Comparison of ENCODE assay signal across 1 cellular context in genomic region chr3:149933858-149934257, GRCh38.
TF ChIP-seq lines count a peak whose summit lies in the region.

No MANE protein-coding gene starts in this region.

TF ChIP-seq in GM12878, 131 proteins besides CTCF, POLR2A, EP300 and RAD21:
- no peak for TF ChIP-seq RELA (IDR thresholded peaks at IDR 0.05; ENCODE audit: borderline replicate concordance, partially characterized antibody)
- TF ChIP-seq, protein P1, sequence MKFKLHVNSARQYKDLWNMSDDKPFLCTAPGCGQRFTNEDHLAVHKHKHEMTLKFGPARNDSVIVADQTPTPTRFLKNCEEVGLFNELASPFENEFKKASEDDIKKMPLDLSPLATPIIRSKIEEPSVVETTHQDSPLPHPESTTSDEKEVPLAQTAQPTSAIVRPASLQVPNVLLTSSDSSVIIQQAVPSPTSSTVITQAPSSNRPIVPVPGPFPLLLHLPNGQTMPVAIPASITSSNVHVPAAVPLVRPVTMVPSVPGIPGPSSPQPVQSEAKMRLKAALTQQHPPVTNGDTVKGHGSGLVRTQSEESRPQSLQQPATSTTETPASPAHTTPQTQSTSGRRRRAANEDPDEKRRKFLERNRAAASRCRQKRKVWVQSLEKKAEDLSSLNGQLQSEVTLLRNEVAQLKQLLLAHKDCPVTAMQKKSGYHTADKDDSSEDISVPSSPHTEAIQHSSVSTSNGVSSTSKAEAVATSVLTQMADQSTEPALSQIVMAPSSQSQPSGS (IDR thresholded peaks at IDR 0.05; ENCODE audit: low read length): no peak
- TF ChIP-seq CBFB (IDR thresholded peaks at IDR 0.05; ENCODE audit: low read depth): no peak
- TF ChIP-seq KDM1A (IDR thresholded peaks at IDR 0.05; ENCODE audit: borderline replicate concordance): no peak
- TF ChIP-seq TCF3 (IDR thresholded peaks at IDR 0.05; ENCODE audit: borderline replicate concordance, insufficient read depth, low read depth, low read length): no peak
- no peak for TF ChIP-seq TARDBP (IDR thresholded peaks at IDR 0.05; ENCODE audit: borderline replicate concordance)
- TF ChIP-seq WRNIP1 (IDR thresholded peaks at IDR 0.05; ENCODE audit: borderline replicate concordance, low read depth, low read length): no peak
- TF ChIP-seq, protein P2, sequence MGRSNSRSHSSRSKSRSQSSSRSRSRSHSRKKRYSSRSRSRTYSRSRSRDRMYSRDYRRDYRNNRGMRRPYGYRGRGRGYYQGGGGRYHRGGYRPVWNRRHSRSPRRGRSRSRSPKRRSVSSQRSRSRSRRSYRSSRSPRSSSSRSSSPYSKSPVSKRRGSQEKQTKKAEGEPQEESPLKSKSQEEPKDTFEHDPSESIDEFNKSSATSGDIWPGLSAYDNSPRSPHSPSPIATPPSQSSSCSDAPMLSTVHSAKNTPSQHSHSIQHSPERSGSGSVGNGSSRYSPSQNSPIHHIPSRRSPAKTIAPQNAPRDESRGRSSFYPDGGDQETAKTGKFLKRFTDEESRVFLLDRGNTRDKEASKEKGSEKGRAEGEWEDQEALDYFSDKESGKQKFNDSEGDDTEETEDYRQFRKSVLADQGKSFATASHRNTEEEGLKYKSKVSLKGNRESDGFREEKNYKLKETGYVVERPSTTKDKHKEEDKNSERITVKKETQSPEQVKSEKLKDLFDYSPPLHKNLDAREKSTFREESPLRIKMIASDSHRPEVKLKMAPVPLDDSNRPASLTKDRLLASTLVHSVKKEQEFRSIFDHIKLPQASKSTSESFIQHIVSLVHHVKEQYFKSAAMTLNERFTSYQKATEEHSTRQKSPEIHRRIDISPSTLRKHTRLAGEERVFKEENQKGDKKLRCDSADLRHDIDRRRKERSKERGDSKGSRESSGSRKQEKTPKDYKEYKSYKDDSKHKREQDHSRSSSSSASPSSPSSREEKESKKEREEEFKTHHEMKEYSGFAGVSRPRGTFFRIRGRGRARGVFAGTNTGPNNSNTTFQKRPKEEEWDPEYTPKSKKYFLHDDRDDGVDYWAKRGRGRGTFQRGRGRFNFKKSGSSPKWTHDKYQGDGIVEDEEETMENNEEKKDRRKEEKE (IDR thresholded peaks at IDR 0.05): no peak
- no peak for TF ChIP-seq HCFC1 (IDR thresholded peaks at IDR 0.05; ENCODE audit: low read length)
- TF ChIP-seq CBX3 (IDR thresholded peaks at IDR 0.05; ENCODE audit: borderline replicate concordance, low read depth): no peak
- no peak for TF ChIP-seq BMI1 (IDR thresholded peaks at IDR 0.05; ENCODE audit: borderline replicate concordance)
- TF ChIP-seq, protein P3, sequence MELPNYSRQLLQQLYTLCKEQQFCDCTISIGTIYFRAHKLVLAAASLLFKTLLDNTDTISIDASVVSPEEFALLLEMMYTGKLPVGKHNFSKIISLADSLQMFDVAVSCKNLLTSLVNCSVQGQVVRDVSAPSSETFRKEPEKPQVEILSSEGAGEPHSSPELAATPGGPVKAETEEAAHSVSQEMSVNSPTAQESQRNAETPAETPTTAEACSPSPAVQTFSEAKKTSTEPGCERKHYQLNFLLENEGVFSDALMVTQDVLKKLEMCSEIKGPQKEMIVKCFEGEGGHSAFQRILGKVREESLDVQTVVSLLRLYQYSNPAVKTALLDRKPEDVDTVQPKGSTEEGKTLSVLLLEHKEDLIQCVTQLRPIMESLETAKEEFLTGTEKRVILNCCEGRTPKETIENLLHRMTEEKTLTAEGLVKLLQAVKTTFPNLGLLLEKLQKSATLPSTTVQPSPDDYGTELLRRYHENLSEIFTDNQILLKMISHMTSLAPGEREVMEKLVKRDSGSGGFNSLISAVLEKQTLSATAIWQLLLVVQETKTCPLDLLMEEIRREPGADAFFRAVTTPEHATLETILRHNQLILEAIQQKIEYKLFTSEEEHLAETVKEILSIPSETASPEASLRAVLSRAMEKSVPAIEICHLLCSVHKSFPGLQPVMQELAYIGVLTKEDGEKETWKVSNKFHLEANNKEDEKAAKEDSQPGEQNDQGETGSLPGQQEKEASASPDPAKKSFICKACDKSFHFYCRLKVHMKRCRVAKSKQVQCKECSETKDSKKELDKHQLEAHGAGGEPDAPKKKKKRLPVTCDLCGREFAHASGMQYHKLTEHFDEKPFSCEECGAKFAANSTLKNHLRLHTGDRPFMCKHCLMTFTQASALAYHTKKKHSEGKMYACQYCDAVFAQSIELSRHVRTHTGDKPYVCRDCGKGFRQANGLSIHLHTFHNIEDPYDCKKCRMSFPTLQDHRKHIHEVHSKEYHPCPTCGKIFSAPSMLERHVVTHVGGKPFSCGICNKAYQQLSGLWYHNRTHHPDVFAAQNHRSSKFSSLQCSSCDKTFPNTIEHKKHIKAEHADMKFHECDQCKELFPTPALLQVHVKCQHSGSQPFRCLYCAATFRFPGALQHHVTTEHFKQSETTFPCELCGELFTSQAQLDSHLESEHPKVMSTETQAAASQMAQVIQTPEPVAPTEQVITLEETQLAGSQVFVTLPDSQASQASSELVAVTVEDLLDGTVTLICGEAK (IDR thresholded peaks at IDR 0.05; ENCODE audit: borderline replicate concordance): no peak
- no peak for TF ChIP-seq ZNF24 (IDR thresholded peaks at IDR 0.05)
- no peak for TF ChIP-seq DPF2 (IDR thresholded peaks at IDR 0.05)
- no peak for TF ChIP-seq SUZ12 (IDR thresholded peaks at IDR 0.05; ENCODE audit: unreplicated experiment)
- TF ChIP-seq, protein P4, sequence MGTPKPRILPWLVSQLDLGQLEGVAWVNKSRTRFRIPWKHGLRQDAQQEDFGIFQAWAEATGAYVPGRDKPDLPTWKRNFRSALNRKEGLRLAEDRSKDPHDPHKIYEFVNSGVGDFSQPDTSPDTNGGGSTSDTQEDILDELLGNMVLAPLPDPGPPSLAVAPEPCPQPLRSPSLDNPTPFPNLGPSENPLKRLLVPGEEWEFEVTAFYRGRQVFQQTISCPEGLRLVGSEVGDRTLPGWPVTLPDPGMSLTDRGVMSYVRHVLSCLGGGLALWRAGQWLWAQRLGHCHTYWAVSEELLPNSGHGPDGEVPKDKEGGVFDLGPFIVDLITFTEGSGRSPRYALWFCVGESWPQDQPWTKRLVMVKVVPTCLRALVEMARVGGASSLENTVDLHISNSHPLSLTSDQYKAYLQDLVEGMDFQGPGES (IDR thresholded peaks at IDR 0.05): no peak
- TF ChIP-seq, protein P5, sequence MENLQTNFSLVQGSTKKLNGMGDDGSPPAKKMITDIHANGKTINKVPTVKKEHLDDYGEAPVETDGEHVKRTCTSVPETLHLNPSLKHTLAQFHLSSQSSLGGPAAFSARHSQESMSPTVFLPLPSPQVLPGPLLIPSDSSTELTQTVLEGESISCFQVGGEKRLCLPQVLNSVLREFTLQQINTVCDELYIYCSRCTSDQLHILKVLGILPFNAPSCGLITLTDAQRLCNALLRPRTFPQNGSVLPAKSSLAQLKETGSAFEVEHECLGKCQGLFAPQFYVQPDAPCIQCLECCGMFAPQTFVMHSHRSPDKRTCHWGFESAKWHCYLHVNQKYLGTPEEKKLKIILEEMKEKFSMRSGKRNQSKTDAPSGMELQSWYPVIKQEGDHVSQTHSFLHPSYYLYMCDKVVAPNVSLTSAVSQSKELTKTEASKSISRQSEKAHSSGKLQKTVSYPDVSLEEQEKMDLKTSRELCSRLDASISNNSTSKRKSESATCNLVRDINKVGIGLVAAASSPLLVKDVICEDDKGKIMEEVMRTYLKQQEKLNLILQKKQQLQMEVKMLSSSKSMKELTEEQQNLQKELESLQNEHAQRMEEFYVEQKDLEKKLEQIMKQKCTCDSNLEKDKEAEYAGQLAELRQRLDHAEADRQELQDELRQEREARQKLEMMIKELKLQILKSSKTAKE (IDR thresholded peaks at IDR 0.05; ENCODE audit: low read depth, poor library complexity, severe bottlenecking): no peak
- TF ChIP-seq TBL1XR1 (IDR thresholded peaks at IDR 0.05; ENCODE audit: low read depth, low read length): no peak
- no peak for TF ChIP-seq MEF2B (IDR thresholded peaks at IDR 0.05; ENCODE audit: partially characterized antibody, poor library complexity, severe bottlenecking)
- no peak for TF ChIP-seq CBX5 (IDR thresholded peaks at IDR 0.05; ENCODE audit: low read depth)
